9 cellular contexts compared by ENCODE assay signal in the genomic region with DNA sequence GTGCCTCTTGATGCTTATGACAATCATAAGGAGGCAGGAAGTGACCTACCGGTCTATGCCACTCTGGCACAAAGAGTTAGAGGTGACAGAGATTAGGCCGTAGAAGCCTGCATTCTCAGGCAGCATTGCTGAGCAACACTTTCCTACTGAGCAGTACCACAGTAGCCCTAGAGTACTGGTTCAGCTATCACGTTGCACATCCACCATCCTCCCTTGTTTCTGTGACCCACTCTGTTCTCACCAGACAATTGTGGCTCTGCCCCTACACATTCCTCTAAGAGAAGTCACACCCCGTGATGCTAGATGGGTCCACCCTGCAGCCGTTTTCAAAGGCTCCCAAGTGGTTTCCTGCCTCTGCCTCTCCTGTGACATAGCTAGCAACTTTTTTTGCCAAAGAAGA. TPM values are rescaled to one million over a fixed set of nuclear protein-coding genes. Genes with fewer than 3 reads are reported as not detected.
A peak's percentile ranks its signal among the peaks of the same experiment; 100 is the strongest.
DNase-seq lines count a peak whose midpoint lies in the region; FAIRE-seq and TF ChIP-seq lines count a peak whose summit lies in the region.
"Had no signal": no experiment of that assay in that cellular context is flagged by ENCODE, and none has a peak within 500 bp of the region (broad histone marks: within the 10 kb centered on the region; RNA-seq: fewer than 3 reads in every experiment).

No MANE protein-coding gene starts in this region.

- no peak overlapping the region for H3K4me3 ChIP-seq in fibroblast of the aortic adventitia (ENCODE audit: low read depth, low read length)
- H3K4me3 ChIP-seq: GM12878 had no signal

- peak; percentile 11 for DNase-seq in stimulated activated CD4-positive, alpha-beta T cell treated with anti-CD3 and anti-CD28 coated beads, Interleukin-15, amount 100 ng/mL, for 24 hours
- no peak for DNase-seq in stimulated activated CD4-positive, alpha-beta T cell treated with anti-CD3 and anti-CD28 coated beads, Interleukin-4, amount 100 ng/mL, for 1 hour
- DNase-seq in activated T-cell treated with anti-CD3 and anti-CD28 coated beads, Interleukin-2, amount 50 U/mL, for 48 hours, result peak; percentile 27 to 39
- peak; percentile 77 for DNase-seq in fibroblast of the aortic adventitia (ENCODE audit: low read depth)
- peak; percentile 65 for DNase-seq in urothelium cell line (ENCODE audit: low spot score)
- no peak for DNase-seq in inferior parietal cortex (ENCODE audit: extremely low spot score)
- DNase-seq in GDM1 (lab: John Stamatoyannopoulos, UW), result no peak
- DNase-seq in cerebellar nuclear complex (lab: John Stamatoyannopoulos, UW), result no peak

- no peak for TF ChIP-seq CTCF in fibroblast of the aortic adventitia (IDR thresholded peaks at IDR 0.05; ENCODE audit: insufficient read depth, low read length)

- peak; percentile 50 for FAIRE-seq in urothelium cell line (lab: Jason Lieb, UNC)
- FAIRE-seq: GM12878 had no signal

RNA-seq across cellular contexts. Expression of a gene that starts 22.6 kb away (rescaled TPM):
- 31.1 and 44.9 TPM in 2 replicates for total RNA-seq in fibroblast of the aortic adventitia (ENCODE audit: low replicate concordance)

RNA-seq across cellular contexts. Expression of a gene that starts 34.6 kb away (rescaled TPM):
- under 0.01 and 0.49 TPM in 2 replicates for total RNA-seq in fibroblast of the aortic adventitia (ENCODE audit: low replicate concordance)

Comparison
In these comparisons a context has a peak if more than half of its experiments do, and no peak if none do; other contexts are left out.
1. DNase-seq: peak in stimulated activated CD4-positive, alpha-beta T cell treated with anti-CD3 and anti-CD28 coated beads, Interleukin-15, amount 100 ng/mL, for 24 hours (single experiment), activated T-cell treated with anti-CD3 and anti-CD28 coated beads, Interleukin-2, amount 50 U/mL, for 48 hours (2 of 2), fibroblast of the aortic adventitia (single experiment) and urothelium cell line (single experiment); none in stimulated activated CD4-positive, alpha-beta T cell treated with anti-CD3 and anti-CD28 coated beads, Interleukin-4, amount 100 ng/mL, for 1 hour (single experiment), inferior parietal cortex (single experiment), GDM1 (single experiment) and cerebellar nuclear complex (0 of 2).